In the genomic region with DNA sequence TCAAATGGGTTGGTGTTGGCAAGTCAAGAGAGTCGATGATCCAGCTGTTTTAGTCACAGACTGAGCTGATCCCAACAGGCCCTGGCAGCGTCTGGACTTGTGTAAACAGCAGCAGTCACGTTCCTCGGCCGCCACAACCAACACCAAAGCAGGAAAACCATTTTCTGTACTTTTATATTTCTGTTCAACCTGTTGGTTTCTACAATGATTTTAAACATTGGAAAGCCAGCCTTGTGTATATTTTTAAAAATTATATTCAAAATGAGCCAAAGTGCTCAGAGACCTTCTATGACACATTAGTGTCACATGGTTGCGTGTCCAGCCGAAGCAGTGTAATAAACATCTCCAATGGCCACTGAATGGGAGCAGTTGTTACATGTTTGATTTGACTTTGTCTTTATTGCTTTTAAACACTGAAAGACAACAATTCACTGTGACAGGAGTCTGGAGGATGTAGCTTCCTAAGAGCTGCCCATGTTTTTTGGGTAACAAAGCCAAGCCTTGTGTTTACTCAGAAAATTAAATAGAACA, we compare ENCODE assay signal across 1 cellular context.
TF ChIP-seq lines count a peak whose summit lies in the region.

No MANE protein-coding gene starts in this region.

TF ChIP-seq in SK-N-SH, 30 proteins besides CTCF, POLR2A, EP300 and RAD21:
- TF ChIP-seq, protein P1, sequence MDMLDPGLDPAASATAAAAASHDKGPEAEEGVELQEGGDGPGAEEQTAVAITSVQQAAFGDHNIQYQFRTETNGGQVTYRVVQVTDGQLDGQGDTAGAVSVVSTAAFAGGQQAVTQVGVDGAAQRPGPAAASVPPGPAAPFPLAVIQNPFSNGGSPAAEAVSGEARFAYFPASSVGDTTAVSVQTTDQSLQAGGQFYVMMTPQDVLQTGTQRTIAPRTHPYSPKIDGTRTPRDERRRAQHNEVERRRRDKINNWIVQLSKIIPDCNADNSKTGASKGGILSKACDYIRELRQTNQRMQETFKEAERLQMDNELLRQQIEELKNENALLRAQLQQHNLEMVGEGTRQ (IDR thresholded peaks at IDR 0.05; ENCODE audit: borderline replicate concordance, low read depth, low read length): no peak
- TF ChIP-seq RXRA (IDR thresholded peaks at IDR 0.05; ENCODE audit: borderline replicate concordance, low read depth): no peak
- TF ChIP-seq EZH2phosphoT487 (IDR thresholded peaks at IDR 0.05; ENCODE audit: borderline replicate concordance, low read depth): no peak
